9 cellular contexts compared by ENCODE assay signal in the genomic region with DNA sequence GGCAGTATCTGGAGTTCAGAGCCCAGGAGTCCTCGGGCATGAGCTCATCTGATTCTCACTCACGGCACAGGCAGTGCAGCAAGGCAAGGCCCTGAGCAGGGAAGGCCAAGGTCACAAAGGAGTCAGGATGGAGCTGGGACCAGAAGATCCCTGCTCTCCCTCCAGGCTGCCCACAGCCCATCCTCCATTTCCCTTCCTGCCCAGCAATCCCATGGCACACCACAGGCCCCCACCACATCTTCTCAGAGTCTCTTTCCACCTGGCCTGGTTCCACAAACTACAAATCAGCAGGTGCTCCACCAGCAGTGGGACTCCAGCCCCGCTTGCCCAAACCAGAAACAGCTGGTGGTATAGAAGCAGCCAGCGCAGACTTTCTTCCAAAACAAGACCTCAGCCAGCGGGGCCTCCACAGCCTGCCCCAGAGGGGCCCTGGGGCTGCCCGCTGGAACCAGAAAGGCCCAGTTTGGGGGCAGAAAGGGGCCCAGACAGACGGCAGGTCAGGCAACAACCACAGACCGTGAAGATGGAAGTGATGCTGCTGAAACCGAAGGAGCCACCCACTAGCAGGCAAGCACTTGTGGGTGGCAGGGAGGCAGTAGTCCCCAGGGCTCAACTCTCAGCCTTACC. TPM values are rescaled to one million over a fixed set of nuclear protein-coding genes. Genes with fewer than 3 reads are reported as not detected.
DNase-seq lines count a peak whose midpoint lies in the region; ATAC-seq, FAIRE-seq and TF ChIP-seq lines count a peak whose summit lies in the region.
"Had no signal": no experiment of that assay in that cellular context is flagged by ENCODE, and none has a peak within 500 bp of the region (broad histone marks: within the 10 kb centered on the region; RNA-seq: fewer than 3 reads in every experiment).

No MANE protein-coding gene starts in this region.

- no peak overlapping the region for H3K14ac ChIP-seq in H9 (ENCODE audit: insufficient read depth, low read length)

- H3K56ac ChIP-seq in H9 (ENCODE audit: insufficient read length, low read depth, low read length) = no peak overlapping the region

- H3K4ac ChIP-seq in H9 (ENCODE audit: low read depth, low read length) = no peak overlapping the region

- no peak overlapping the region for H2BK15ac ChIP-seq in H9 (ENCODE audit: low read depth, low read length)

- no peak overlapping the region for H3K4me3 ChIP-seq in pancreas
- H3K4me3 ChIP-seq: cardiac muscle cell had no signal

- H3K9me3 ChIP-seq in pancreas (no peaks in the 10 kb centered on the region), H9 (ENCODE audit: control insufficient read depth, low read depth, low read length) (no peaks in the 10 kb centered on the region)

- DNase-seq in AG08395 (ENCODE audit: low spot score) = peak; percentile 37
- DNase-seq in activated naive CD4-positive, alpha-beta T cell treated with anti-CD3 and anti-CD28 coated beads, Interleukin-2, amount 50 U/mL, for 72 hours (ENCODE audit: low spot score in 2 of 2) = no peak
- no peak for DNase-seq in pancreas
- no peak for DNase-seq in LoVo (ENCODE audit: low spot score)
- DNase-seq in foreskin melanocyte = no peak
- DNase-seq in H9 = no peak

- H3K9ac ChIP-seq in H9 (ENCODE audit: extremely low read depth, insufficient read length, low read length) = no peak overlapping the region

- no peak overlapping the region for H3K4me2 ChIP-seq in H9 (ENCODE audit: insufficient read depth, insufficient read length, low read length)

- peak; percentile 54 for ATAC-seq in GM18873 (IDR thresholded peaks at IDR 0.05; ENCODE audit: low FRiP score, unreplicated experiment)
- peak; percentile 51 for ATAC-seq in HG03095 (IDR thresholded peaks at IDR 0.05; ENCODE audit: unreplicated experiment)
- peak; percentile 40 to 49 for ATAC-seq in activated naive CD4-positive, alpha-beta T cell treated with anti-CD3 and anti-CD28 coated beads, Interleukin-2, amount 50 U/mL, for 72 hours
- peak in 3 of 4 donors; percentile 22 to 45 (median 28) for ATAC-seq in pancreas

- H2AK5ac ChIP-seq in H9 (ENCODE audit: insufficient read length, low read length) = no peak overlapping the region

- intact Hi-C loops in pancreas (cut with DNase I) = loop anchor here in 1 of 3 donors (10.0 kb wide), 1 partner anchor 46 kb away; no protein-coding TSS in a partner anchor

- H4K5ac ChIP-seq in H9 (ENCODE audit: insufficient read length, low read depth, low read length) = no peak overlapping the region

- H3K27me3 Mint-ChIP-seq in H9 (ENCODE audit: low read depth) = no peaks in the 10 kb centered on the region

- H3K27me3 ChIP-seq in pancreas = no peaks in the 10 kb centered on the region
- no peaks in the 10 kb centered on the region for H3K27me3 ChIP-seq in H9 (ENCODE audit: insufficient read depth, low read length)
- H3K27me3 ChIP-seq: cardiac muscle cell had no signal

- 64 to 67% methylated on average over 9 of the region's 9 CpGs for WGBS in pancreas, 2 donors
- WGBS in H9 (ENCODE audit: extremely low coverage, insufficient read length, low lambda C conversion rate) = no CpG with 5 or more reads among the region's 9 CpGs

- H3K23ac ChIP-seq in H9 (ENCODE audit: insufficient read length, low read depth, low read length) = no peak overlapping the region

- peaks cover 2% of the 10 kb centered on the region for H3K79me1 ChIP-seq in H9 (ENCODE audit: insufficient read depth, low read depth, low read length, poor library complexity, severe bottlenecking)

- no peak overlapping the region for H2BK20ac ChIP-seq in H9 (ENCODE audit: low read depth, low read length, poor library complexity, severe bottlenecking)

- H3K27ac Mint-ChIP-seq in activated naive CD4-positive, alpha-beta T cell treated with anti-CD3 and anti-CD28 coated beads, Interleukin-2, amount 50 U/mL, for 72 hours = peak overlapping the region; percentile 71 to 89
- H3K27ac Mint-ChIP-seq in H9 = peak overlapping the region in 1 of 3 experiments; percentile 77; a peak in 2 of 7 replicates

- H3K4me1 Mint-ChIP-seq in H9 = peaks cover 21 to 24% of the 10 kb centered on the region in 2 experiments

- TF ChIP-seq CTCF in pancreas (IDR thresholded peaks at IDR 0.05) (no peak), H9 (conservative IDR thresholded peaks at IDR 0.05) (no peak)

- H2BK120ac ChIP-seq in H9 (ENCODE audit: low read depth, low read length, poor library complexity, severe bottlenecking) = no peak overlapping the region

- H4K8ac ChIP-seq in H9 (replicated peaks; ENCODE audit: insufficient read length, low read depth, low read length) = no peak overlapping the region

- peaks cover 0 to 32% (median 5%) of the 10 kb centered on the region in 3 donors for H3K4me1 ChIP-seq in pancreas
- H3K4me1 ChIP-seq in H9 (ENCODE audit: insufficient read depth, low read length) = no peaks in the 10 kb centered on the region

- no peak overlapping the region for H4K91ac ChIP-seq in H9 (ENCODE audit: insufficient read length, low read depth, low read length)

- H3K36me3 ChIP-seq in pancreas = no peaks in the 10 kb centered on the region
- H3K36me3 ChIP-seq: cardiac muscle cell had no signal

- H3K4me3 Mint-ChIP-seq in H9 = no peak overlapping the region

- H3K79me2 ChIP-seq in H9 (ENCODE audit: insufficient read depth, low read length) = no peaks in the 10 kb centered on the region

- no peak overlapping the region for H2BK12ac ChIP-seq in H9 (ENCODE audit: insufficient read length, low read depth, low read length)

- H4K20me1 ChIP-seq in H9 (ENCODE audit: control insufficient read depth, insufficient read depth, insufficient read length) = no peaks in the 10 kb centered on the region

- FAIRE-seq in pancreas (lab: Jason Lieb, UNC) = no peak

- H3K9me3 Mint-ChIP-seq in activated naive CD4-positive, alpha-beta T cell treated with anti-CD3 and anti-CD28 coated beads, Interleukin-2, amount 50 U/mL, for 72 hours = no peaks in the 10 kb centered on the region
- H3K9me3 Mint-ChIP-seq in H9 = no peaks in the 10 kb centered on the region

- H3K27ac ChIP-seq in pancreas (peak overlapping the region in 2 of 4 donors; percentile 6 to 50), H9 (ENCODE audit: insufficient read length, low read depth, low read length) (no peak overlapping the region)
- H3K27ac ChIP-seq: cardiac muscle cell had no signal

- no peak overlapping the region for H2AFZ ChIP-seq in H9 (ENCODE audit: low read length)

- H3K23me2 ChIP-seq in H9 (ENCODE audit: insufficient read length, low read depth, low read length, poor library complexity, severe bottlenecking) = no peaks in the 10 kb centered on the region

- peaks cover 18 to 32% of the 10 kb centered on the region in 2 donors for H3K36me3 Mint-ChIP-seq in activated naive CD4-positive, alpha-beta T cell treated with anti-CD3 and anti-CD28 coated beads, Interleukin-2, amount 50 U/mL, for 72 hours
- H3K36me3 Mint-ChIP-seq in H9 (ENCODE audit: insufficient read depth in 1 of 3, low read depth in 3 of 3) = peaks cover 0 to 8% (median 6%) of the 10 kb centered on the region in 3 experiments; a peak in 5 of 7 replicates

- H2BK5ac ChIP-seq in H9 (ENCODE audit: insufficient read length, low read length) = no peak overlapping the region

- H3K18ac ChIP-seq in H9 (ENCODE audit: insufficient read length, low read depth, low read length) = no peak overlapping the region

- H3T11ph ChIP-seq in H9 (ENCODE audit: low read length) = no peak overlapping the region

RNA-seq across cellular contexts. Expression of a gene that starts 12.2 kb away (rescaled TPM):
- total RNA-seq in activated naive CD4-positive, alpha-beta T cell treated with anti-CD3 and anti-CD28 coated beads, Interleukin-2, amount 50 U/mL, for 72 hours = 100 to 1,000 TPM; 221 to 276 TPM
- total RNA-seq in pancreas (100 to 1,000 TPM in 1 of 6 donors, 10 to 100 TPM in 5; 66.3 to 118 (median 71.0) TPM), H9 (2021) (40.8 and 43.7 TPM in 2 replicates)
- 10 to 100 TPM; 36.4 to 54.7 TPM for polyA plus RNA-seq in pancreas

RNA-seq across cellular contexts. Expression of a gene that starts 48.3 kb away (rescaled TPM):
- under 1 TPM in 1 of 2 donors, not detected in 1; 0.23 TPM for total RNA-seq in activated naive CD4-positive, alpha-beta T cell treated with anti-CD3 and anti-CD28 coated beads, Interleukin-2, amount 50 U/mL, for 72 hours
- total RNA-seq in pancreas (100 to 1,000 TPM in 1 of 6 donors, 10 to 100 TPM in 5; 26.3 to 131 (median 46.5) TPM), H9 (2021) (20.4 and 20.9 TPM in 2 replicates)
- 100 to 1,000 TPM; 271 to 298 TPM for polyA plus RNA-seq in pancreas

Comparison
In these comparisons a context has a peak if more than half of its experiments do, and no peak if none do; other contexts are left out.
1. RNA of a gene that starts 48.3 kb away (total RNA-seq): 26.3 to 131 TPM in pancreas and 20.4 to 20.9 TPM in H9; 0.23 TPM in activated naive CD4-positive, alpha-beta T cell treated with anti-CD3 and anti-CD28 coated beads, Interleukin-2, amount 50 U/mL, for 72 hours; every median in the first group is over 10 times any median in the second.
2. Peak in every context shown above with its lines, with median percentiles within 50 percentile points of each other: ATAC-seq.